Comparison of ENCODE assay signal across 2 cellular contexts in genomic region chr3:13258986-13259514, GRCh38.
TF ChIP-seq lines count a peak whose summit lies in the region.

No MANE protein-coding gene starts in this region.

TF ChIP-seq in IMR-90, 13 proteins besides CTCF, POLR2A, EP300 and RAD21:
- TF ChIP-seq RCOR1 (IDR thresholded peaks at IDR 0.05; ENCODE audit: insufficient replicate concordance, low read length): no peak
- TF ChIP-seq ELK1 (IDR thresholded peaks at IDR 0.05; ENCODE audit: borderline replicate concordance, low read depth, low read length): no peak
- no peak for TF ChIP-seq MXI1 (IDR thresholded peaks at IDR 0.05; ENCODE audit: borderline replicate concordance, low read depth, low read length)
- TF ChIP-seq CEBPB (IDR thresholded peaks at IDR 0.05; ENCODE audit: low read depth, low read length): no peak
- TF ChIP-seq MAZ (IDR thresholded peaks at IDR 0.05; ENCODE audit: borderline replicate concordance, low read depth, low read length): no peak
- no peak for TF ChIP-seq NFE2L2 (IDR thresholded peaks at IDR 0.05; ENCODE audit: low read depth, low read length)
- no peak for TF ChIP-seq RFX5 (IDR thresholded peaks at IDR 0.05; ENCODE audit: low read depth, low read length)
- TF ChIP-seq CHD1 (IDR thresholded peaks at IDR 0.05; ENCODE audit: low read depth, low read length): no peak
- TF ChIP-seq MAFK (IDR thresholded peaks at IDR 0.05; ENCODE audit: low read depth, low read length): no peak
- TF ChIP-seq BHLHE40 (IDR thresholded peaks at IDR 0.05; ENCODE audit: low read depth, low read length): no peak
- no peak for TF ChIP-seq USF2 (IDR thresholded peaks at IDR 0.05; ENCODE audit: low read depth, low read length)
- TF ChIP-seq FOS (IDR thresholded peaks at IDR 0.05; ENCODE audit: low read depth, low read length): no peak
- TF ChIP-seq SMC3 (IDR thresholded peaks at IDR 0.05; ENCODE audit: low read depth, low read length): no peak

TF ChIP-seq in K562, 482 proteins besides CTCF, POLR2A, EP300 and RAD21:
- TF ChIP-seq FOXK2 (conservative IDR thresholded peaks at IDR 0.05 in 1 of 2, IDR thresholded peaks at IDR 0.05 in 1 of 2; ENCODE audit: low read depth in 2 of 2): no peak
- TF ChIP-seq SPI1 (IDR thresholded peaks at IDR 0.05; ENCODE audit: borderline replicate concordance, low read depth, low read length): peak; percentile 59; the same call in 1 of the 2 replicates
